In genomic region chr14:99651953-99652746, GRCh38 we compare ENCODE assay signal across 23 cellular contexts. TPM values are rescaled to one million over a fixed set of nuclear protein-coding genes. Genes with fewer than 3 reads are reported as not detected.
"Had no signal": no experiment of that assay in that cellular context is flagged by ENCODE, and none has a peak within 500 bp of the region (broad histone marks: within the 10 kb centered on the region; RNA-seq: fewer than 3 reads in every experiment).

No MANE protein-coding gene starts in this region.

- DNase-seq: colonic mucosa; effector CD8-positive, alpha-beta T cell; endodermal cell; foreskin fibroblast; gastrocnemius medialis; kidney; natural killer cell; right cardiac atrium; spleen; stimulated activated CD4-positive, alpha-beta T cell treated with anti-CD3 and anti-CD28 coated beads, Interleukin-4, amount 100 ng/mL, for 4 hours; stimulated activated naive CD8-positive, alpha-beta T cell treated with anti-CD3 and anti-CD28 coated beads, Interleukin-15, Interleukin-2, amounts not matched to agents 100 U/mL and 50 U/mL, for 24 hours; substantia nigra; testis; tibial artery had no signal

- H3K4me3 ChIP-seq: colonic mucosa, gastrocnemius medialis, lung, prostate gland, skin epidermis, spleen, testis, tibial artery, upper lobe of left lung had no signal

- H3K27ac ChIP-seq: colonic mucosa, epithelial cell of prostate, gastrocnemius medialis, neutrophil, prostate gland, skin epidermis, spleen, testis, tibial artery, upper lobe of left lung had no signal

- H3K4me1 ChIP-seq: colonic mucosa, gastrocnemius medialis, prostate gland, spleen, testis, tibial artery, upper lobe of left lung had no signal

- H3K9me3 ChIP-seq: colonic mucosa, gastrocnemius medialis, neutrophil, prostate gland, spleen, testis, tibial artery, upper lobe of left lung had no signal

- FAIRE-seq: kidney, urothelium cell line had no signal

- H3K36me3 ChIP-seq: colonic mucosa, gastrocnemius medialis, neutrophil, prostate gland, spleen, tibial artery, upper lobe of left lung had no signal

- H3K27me3 ChIP-seq: colonic mucosa, testis, upper lobe of left lung had no signal

RNA-seq across cellular contexts. Expression of gene HHIPL1, which starts 7.2 kb away (rescaled TPM):
- total RNA-seq: mononuclear cell, natural killer cell had no signal

RNA-seq across cellular contexts. Expression of gene CYP46A1, which starts 31.9 kb away (rescaled TPM):
- total RNA-seq: esophagus mucosa had no signal
